In genomic region chr3:123660276-123660675, GRCh38 we compare ENCODE assay signal across 13 cellular contexts.
A peak's percentile ranks its signal among the peaks of the same experiment; 100 is the strongest.
DNase-seq lines count a peak whose midpoint lies in the region; ATAC-seq and TF ChIP-seq lines count a peak whose summit lies in the region.
"Had no signal": no experiment of that assay in that cellular context is flagged by ENCODE, and none has a peak within 500 bp of the region (broad histone marks: within the 10 kb centered on the region; RNA-seq: fewer than 3 reads in every experiment).

No MANE protein-coding gene starts in this region.

- H3K27me3 Mint-ChIP-seq in osteocyte (ENCODE audit: unreplicated experiment) (no peaks in the 10 kb centered on the region), T-cell (peaks cover 8 to 19% of the 10 kb centered on the region in 2 donors)

- CTCF ChIA-PET in mammary epithelial cell (lab: Charles Lee; ENCODE audit: low non-redundant PET) (interaction anchor here (0.6 kb wide), 1 partner anchor 113 kb away, joined by 5 read pairs; no protein-coding TSS in a partner anchor), T-cell (lab: Charles Lee) (no interaction called here)

- no peak for DNase-seq in breast epithelium (ENCODE audit: low spot score in 2 of 2)
- no peak for DNase-seq in mammary epithelial cell
- no peak for DNase-seq in osteocyte (ENCODE audit: extremely low spot score, unreplicated experiment)
- DNase-seq in upper lobe of right lung, result no peak
- DNase-seq in T-cell, result no peak
- DNase-seq in stimulated activated effector memory CD8-positive, alpha-beta T cell treated with anti-CD3 and anti-CD28 coated beads, Interleukin-12 subunit alpha, Interleukin-12 subunit beta, amount 100 ng/mL, for 72 hours (ENCODE audit: low spot score in 2 of 2), result no peak
- DNase-seq: 8988T; activated gamma-delta T cell; CD8-positive, alpha-beta memory T cell; WERI-Rb-1 had no signal

- H3K9ac ChIP-seq in mammary epithelial cell (ENCODE audit: insufficient read depth, low read length), result no peak overlapping the region

- no peak for ATAC-seq in gastroesophageal sphincter
- ATAC-seq in upper lobe of right lung, result no peak
- no peak for ATAC-seq in T-cell (replicated peaks in 1 of 4)
- no peak for ATAC-seq in HG02885 (IDR thresholded peaks at IDR 0.05; ENCODE audit: poor library complexity, unreplicated experiment)
- ATAC-seq in stimulated activated effector memory CD8-positive, alpha-beta T cell treated with anti-CD3 and anti-CD28 coated beads, Interleukin-12 subunit alpha, Interleukin-12 subunit beta, amount 100 ng/mL, for 72 hours, result no peak

- no peak overlapping the region for H3K4me2 ChIP-seq in mammary epithelial cell (ENCODE audit: insufficient read depth, low read depth, low read length)

- no peaks in the 10 kb centered on the region for H3K79me2 ChIP-seq in mammary epithelial cell (ENCODE audit: insufficient read depth, low read length)

- no peak for TF ChIP-seq CTCF in breast epithelium (IDR thresholded peaks at IDR 0.05)
- TF ChIP-seq CTCF in mammary epithelial cell (conservative IDR thresholded peaks at IDR 0.05 in 1 of 2, IDR thresholded peaks at IDR 0.05 in 1 of 2; ENCODE audit: extremely low read depth in 1 of 2, insufficient read depth in 1 of 2, low read depth in 1 of 2, low read length in 2 of 2), result no peak
- TF ChIP-seq CTCF in gastroesophageal sphincter (IDR thresholded peaks at IDR 0.05), result no peak
- TF ChIP-seq CTCF in osteocyte (IDR thresholded peaks at IDR 0.05), result no peak
- TF ChIP-seq CTCF in upper lobe of right lung (IDR thresholded peaks at IDR 0.05), result no peak

- no peak for TF ChIP-seq EP300 in gastroesophageal sphincter (IDR thresholded peaks at IDR 0.05)

- no TSS peak for BruUV-seq in mammary epithelial cell (replicated peaks; lab: Mats Ljungman, UMichigan)

- H3K36me3 Mint-ChIP-seq in osteocyte (ENCODE audit: unreplicated experiment) (peaks cover 7% of the 10 kb centered on the region), T-cell (peaks cover 4% of the 10 kb centered on the region)
- no peaks in the 10 kb centered on the region for H3K36me3 Mint-ChIP-seq in stimulated activated effector memory CD8-positive, alpha-beta T cell treated with anti-CD3 and anti-CD28 coated beads, Interleukin-12 subunit alpha, Interleukin-12 subunit beta, amount 100 ng/mL, for 72 hours
- H3K36me3 Mint-ChIP-seq: memory B cell had no signal

- H3K4me1 Mint-ChIP-seq in osteocyte (ENCODE audit: unreplicated experiment) (peaks cover 60% of the 10 kb centered on the region), T-cell (no peaks in the 10 kb centered on the region)
- H3K4me1 Mint-ChIP-seq in stimulated activated effector memory CD8-positive, alpha-beta T cell treated with anti-CD3 and anti-CD28 coated beads, Interleukin-12 subunit alpha, Interleukin-12 subunit beta, amount 100 ng/mL, for 72 hours, result no peaks in the 10 kb centered on the region
- H3K4me1 Mint-ChIP-seq: CD8-positive, alpha-beta memory T cell had no signal

- H3K27ac Mint-ChIP-seq in osteocyte (ENCODE audit: unreplicated experiment), result peak overlapping the region; percentile 87
- no peak overlapping the region for H3K27ac Mint-ChIP-seq in T-cell
- H3K27ac Mint-ChIP-seq in stimulated activated effector memory CD8-positive, alpha-beta T cell treated with anti-CD3 and anti-CD28 coated beads, Interleukin-12 subunit alpha, Interleukin-12 subunit beta, amount 100 ng/mL, for 72 hours, result no peak overlapping the region
- H3K27ac Mint-ChIP-seq: CD8-positive, alpha-beta memory T cell; memory B cell had no signal

- in situ Hi-C loops in mammary epithelial cell (cut with MboI; ENCODE audit: low sequenced_read_pairs in 2 of 2), result no loop called here

- TF ChIP-seq POLR2A in breast epithelium (IDR thresholded peaks at IDR 0.05) (no peak), gastroesophageal sphincter (IDR thresholded peaks at IDR 0.05) (no peak)

- POLR2A ChIA-PET in T-cell (lab: Charles Lee), result no interaction called here

- H3K4me3 Mint-ChIP-seq in osteocyte (ENCODE audit: unreplicated experiment) (no peak overlapping the region), T-cell (no peak overlapping the region)
- no peak overlapping the region for H3K4me3 Mint-ChIP-seq in stimulated activated effector memory CD8-positive, alpha-beta T cell treated with anti-CD3 and anti-CD28 coated beads, Interleukin-12 subunit alpha, Interleukin-12 subunit beta, amount 100 ng/mL, for 72 hours
- H3K4me3 Mint-ChIP-seq: CD8-positive, alpha-beta memory T cell; memory B cell had no signal

- dilution Hi-C loops in mammary epithelial cell (cut with HindIII; ENCODE audit: low sequenced_read_pairs), result no loop called here

- WGBS in mammary epithelial cell (ENCODE audit: low coverage, missing lambda C conversion rate), result 79% methylated on average over 2 of the region's 2 CpGs
- whole genome bisulfite sequencing in gastroesophageal sphincter (ENCODE audit: low coverage in 1 of 2), 2 donors, result 10 to 24% methylated on average over 2 of the region's 2 CpGs

- H3K27ac ChIP-seq in breast epithelium, result peak overlapping the region; percentile 61 to 84
- H3K27ac ChIP-seq in mammary epithelial cell (ENCODE audit: insufficient read depth, low read depth, low read length), result no peak overlapping the region
- peak overlapping the region; percentile 90 to 96 (median 94) for H3K27ac ChIP-seq in gastroesophageal sphincter
- H3K27ac ChIP-seq in upper lobe of right lung, result peak overlapping the region; percentile 80
- H3K27ac ChIP-seq: WERI-Rb-1 had no signal

- H3K4me3 ChIP-seq in breast epithelium, result no peak overlapping the region
- H3K4me3 ChIP-seq in mammary epithelial cell (replicated peaks in 1 of 3; ENCODE audit: insufficient read depth in 1 of 3, low read depth in 2 of 3, low read length in 3 of 3), result no peak overlapping the region
- H3K4me3 ChIP-seq in gastroesophageal sphincter, result no peak overlapping the region
- H3K4me3 ChIP-seq in upper lobe of right lung, result no peak overlapping the region

- H3K27me3 ChIP-seq in breast epithelium (no peaks in the 10 kb centered on the region), mammary epithelial cell (ENCODE audit: insufficient read depth, low read length) (no peaks in the 10 kb centered on the region), gastroesophageal sphincter (no peaks in the 10 kb centered on the region), upper lobe of right lung (no peaks in the 10 kb centered on the region)

- intact Hi-C loops in breast epithelium (cut with DNase I; ENCODE audit: low total_unique reads) (no loop called here), mammary epithelial cell (cut with micrococcal nuclease) (no loop called here), upper lobe of right lung (cut with DNase I) (no loop called here)

- H3K9me3 Mint-ChIP-seq in osteocyte (ENCODE audit: unreplicated experiment), result no peaks in the 10 kb centered on the region
- H3K9me3 Mint-ChIP-seq in T-cell, result peaks cover 0 to 9% (median 6%) of the 10 kb centered on the region in 3 donors
- no peaks in the 10 kb centered on the region for H3K9me3 Mint-ChIP-seq in stimulated activated effector memory CD8-positive, alpha-beta T cell treated with anti-CD3 and anti-CD28 coated beads, Interleukin-12 subunit alpha, Interleukin-12 subunit beta, amount 100 ng/mL, for 72 hours
- H3K9me3 Mint-ChIP-seq: memory B cell had no signal

- H4K20me1 ChIP-seq in mammary epithelial cell (ENCODE audit: insufficient read depth, low read length), result no peaks in the 10 kb centered on the region

- H3K4me1 ChIP-seq in breast epithelium, result peaks cover 0 to 15% of the 10 kb centered on the region in 2 donors
- H3K4me1 ChIP-seq in mammary epithelial cell (ENCODE audit: insufficient read depth, low read length), result peaks cover 10% of the 10 kb centered on the region
- H3K4me1 ChIP-seq in gastroesophageal sphincter, result peaks cover 32 to 100% (median 38%) of the 10 kb centered on the region in 3 donors
- peaks cover 77% of the 10 kb centered on the region for H3K4me1 ChIP-seq in upper lobe of right lung

- H2AFZ ChIP-seq in mammary epithelial cell (ENCODE audit: low read depth, low read length), result no peak overlapping the region

- H3K9me3 ChIP-seq in breast epithelium (no peaks in the 10 kb centered on the region), mammary epithelial cell (replicated peaks; ENCODE audit: insufficient read depth, low read length) (no peaks in the 10 kb centered on the region), gastroesophageal sphincter (no peaks in the 10 kb centered on the region), upper lobe of right lung (no peaks in the 10 kb centered on the region)

- H3K36me3 ChIP-seq in breast epithelium (no peaks in the 10 kb centered on the region), mammary epithelial cell (ENCODE audit: insufficient read depth, low read length) (peaks cover 36% of the 10 kb centered on the region), gastroesophageal sphincter (peaks cover 0 to 50% of the 10 kb centered on the region in 2 donors), upper lobe of right lung (peaks cover 20% of the 10 kb centered on the region)
